12 cellular contexts compared by ENCODE assay signal in the genomic region with DNA sequence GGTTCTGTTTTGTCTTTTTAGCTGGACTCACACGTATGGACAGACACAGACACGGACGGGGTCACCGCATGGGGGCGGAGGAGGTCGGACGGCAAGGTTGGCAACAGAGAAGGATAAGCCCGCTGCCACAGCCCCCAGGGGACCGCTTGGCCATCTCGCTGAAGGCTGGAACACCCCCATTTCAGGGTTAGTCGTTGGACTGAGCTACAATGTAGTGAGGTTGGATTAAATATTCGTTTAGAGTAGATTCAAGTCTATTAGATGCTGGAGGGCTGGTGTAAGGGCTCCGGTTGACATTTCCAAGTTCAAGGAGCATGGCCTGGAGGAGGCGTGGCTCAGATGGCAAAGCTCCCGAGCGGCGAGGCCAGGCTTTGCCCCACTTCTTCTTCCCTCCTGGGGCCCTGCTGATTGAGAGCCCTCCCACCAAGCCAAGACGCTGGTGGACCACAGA. TPM values are rescaled to one million over a fixed set of nuclear protein-coding genes. Genes with fewer than 3 reads are reported as not detected.
DNase-seq lines count a peak whose midpoint lies in the region; ATAC-seq and TF ChIP-seq lines count a peak whose summit lies in the region.
"Had no signal": no experiment of that assay in that cellular context is flagged by ENCODE, and none has a peak within 500 bp of the region (broad histone marks: within the 10 kb centered on the region; RNA-seq: fewer than 3 reads in every experiment).

No MANE protein-coding gene starts in this region.

- TF ChIP-seq POLR2A in suprapubic skin (IDR thresholded peaks at IDR 0.05) = no peak

- no peak for ATAC-seq in PC-3
- no peak for ATAC-seq in HG03108 (IDR thresholded peaks at IDR 0.05; ENCODE audit: unreplicated experiment)
- no peak for ATAC-seq in esophagus mucosa

- H3K4me2 ChIP-seq in PC-3 (ENCODE audit: low read length) = no peak overlapping the region

- H3K36me3 ChIP-seq in PC-3 (ENCODE audit: low read depth, low read length) = no peaks in the 10 kb centered on the region
- H3K36me3 ChIP-seq in suprapubic skin = peaks cover 12% of the 10 kb centered on the region
- peaks cover 5% of the 10 kb centered on the region; the same call in 1 of the 2 replicates for H3K36me3 ChIP-seq in SJCRH30

- no peak for TF ChIP-seq EP300 in suprapubic skin (IDR thresholded peaks at IDR 0.05)

- no peak for TF ChIP-seq CTCF in PC-3 (conservative IDR thresholded peaks at IDR 0.05; ENCODE audit: low read depth, low read length)
- no peak for TF ChIP-seq CTCF in dorsolateral prefrontal cortex (IDR thresholded peaks at IDR 0.05 in 54 of 56, conservative IDR thresholded peaks at IDR 0.05 in 2 of 56; ENCODE audit: low read depth in 1 of 56, partially characterized antibody in 56 of 56)
- TF ChIP-seq CTCF in suprapubic skin (IDR thresholded peaks at IDR 0.05) = no peak

- H3F3A ChIP-seq in PC-3 (ENCODE audit: low read length, unreplicated experiment) = no peaks in the 10 kb centered on the region

- WGBS in suprapubic skin = 75% methylated on average over 18 of the region's 18 CpGs

- H3K4me1 ChIP-seq in PC-3 (ENCODE audit: insufficient read depth, low read length) (peaks cover 9% of the 10 kb centered on the region), suprapubic skin (peaks cover 36% of the 10 kb centered on the region), SJCRH30 (peaks cover 33% of the 10 kb centered on the region)

- POLR2A ChIA-PET in PC-3 (lab: Charles Lee; ENCODE audit: unreplicated experiment) = no interaction called here

- no peak overlapping the region for H2AFZ ChIP-seq in PC-3 (ENCODE audit: low read length)

- no peaks in the 10 kb centered on the region for H3K9me2 ChIP-seq in PC-3 (replicated peaks; ENCODE audit: low read length)

- intact Hi-C loops in PC-3 (cut with micrococcal nuclease) = no loop called here
- intact Hi-C loops in dorsolateral prefrontal cortex (cut with DNase I) = loop anchor here in 1 of 2 donors (10.0 kb wide), 1 partner anchor 62 kb away; the partner anchor contains the start of gene ZCCHC24

- H3K9ac ChIP-seq in PC-3 (ENCODE audit: low read length) = no peak overlapping the region

- BruUV-seq in PC-3 (replicated peaks; lab: Mats Ljungman, UMichigan) = TSS peak; percentile 3

- no peak for DNase-seq in PC-3
- peak in 3 of 10 donors; percentile 10 to 41 (median 28) for DNase-seq in dorsolateral prefrontal cortex
- peak; percentile 89 for DNase-seq in mesenteric fat pad (ENCODE audit: low spot score)
- DNase-seq in suprapubic skin (ENCODE audit: low spot score in 2 of 2) = peak; percentile 71 to 78
- no peak for DNase-seq in SJCRH30
- no peak for DNase-seq in SK-N-DZ (ENCODE audit: low spot score)
- DNase-seq: amniotic stem cell, KG1, NCI-H2029 treated with DMSO at 0.1 percent for 48 hours had no signal

- H3K79me2 ChIP-seq in PC-3 (ENCODE audit: low read length) = no peaks in the 10 kb centered on the region

- no peak overlapping the region for H3K4me3 ChIP-seq in PC-3 (ENCODE audit: low read length)
- H3K4me3 ChIP-seq in dorsolateral prefrontal cortex = no peak overlapping the region
- no peak overlapping the region for H3K4me3 ChIP-seq in suprapubic skin
- no peak overlapping the region for H3K4me3 ChIP-seq in SJCRH30

- H3K27ac ChIP-seq in PC-3 (ENCODE audit: low read length) = no peak overlapping the region
- peak overlapping the region in 51 of 59 donors; percentile 6 to 89 (median 70) for H3K27ac ChIP-seq in dorsolateral prefrontal cortex
- peak overlapping the region; percentile 41 for H3K27ac ChIP-seq in suprapubic skin
- no peak overlapping the region; the same call in 1 of the 2 replicates for H3K27ac ChIP-seq in SJCRH30
- H3K27ac ChIP-seq: epithelial cell of prostate had no signal

- no peaks in the 10 kb centered on the region for H3K9me3 ChIP-seq in PC-3 (ENCODE audit: low read length)
- no peaks in the 10 kb centered on the region for H3K9me3 ChIP-seq in suprapubic skin
- H3K9me3 ChIP-seq in SJCRH30 (replicated peaks) = no peaks in the 10 kb centered on the region

- H3K27me3 ChIP-seq in PC-3 (ENCODE audit: low read length) (no peaks in the 10 kb centered on the region), dorsolateral prefrontal cortex (no peaks in the 10 kb centered on the region), suprapubic skin (no peaks in the 10 kb centered on the region), SJCRH30 (no peaks in the 10 kb centered on the region)

- H4K20me1 ChIP-seq in PC-3 (ENCODE audit: low read length) = no peaks in the 10 kb centered on the region

- CTCF ChIA-PET in PC-3 (lab: Charles Lee) = interaction anchor here (0.6 kb wide), 1 partner anchor 66 kb away, joined by 3 read pairs; no protein-coding TSS in a partner anchor

RNA-seq across cellular contexts. Expression of gene PPIF, which starts 35.2 kb away (rescaled TPM):
- total RNA-seq in PC-3 (2014; rRNA removed) (381 and 472 TPM in 2 replicates), dorsolateral prefrontal cortex (10 to 100 TPM; 36.9 to 90.0 (median 52.6) TPM), mesenteric fat pad (181 TPM), suprapubic skin (10 to 100 TPM; 41.0 to 92.8 (median 71.1) TPM), esophagus mucosa (77.8 TPM)
- total RNA-seq in SJCRH30 (2014; rRNA removed; shearing (Covaris generic)) = 98.8 and 103 TPM in 2 replicates
- polyA plus RNA-seq in SK-N-DZ (2014; cell fraction: cytosol; rRNA removed) = 109 and 110 TPM in 2 replicates
- 98.3 and 106 TPM in 2 replicates for polyA plus RNA-seq in SK-N-DZ (2014; cell fraction: nucleus; rRNA removed)

Comparison
In these comparisons a context has a peak if more than half of its experiments do, and no peak if none do; other contexts are left out.
1. DNase-seq: peak in mesenteric fat pad (single experiment) and suprapubic skin (2 of 2); none in PC-3 (single experiment), SJCRH30 (0 of 2) and SK-N-DZ (single experiment).
2. H3K27ac ChIP-seq: peak in dorsolateral prefrontal cortex (51 of 59) and suprapubic skin (single experiment); none in PC-3 (single experiment) and SJCRH30 (single experiment).